ENCODE assay signal across 3 cellular contexts in the genomic region with DNA sequence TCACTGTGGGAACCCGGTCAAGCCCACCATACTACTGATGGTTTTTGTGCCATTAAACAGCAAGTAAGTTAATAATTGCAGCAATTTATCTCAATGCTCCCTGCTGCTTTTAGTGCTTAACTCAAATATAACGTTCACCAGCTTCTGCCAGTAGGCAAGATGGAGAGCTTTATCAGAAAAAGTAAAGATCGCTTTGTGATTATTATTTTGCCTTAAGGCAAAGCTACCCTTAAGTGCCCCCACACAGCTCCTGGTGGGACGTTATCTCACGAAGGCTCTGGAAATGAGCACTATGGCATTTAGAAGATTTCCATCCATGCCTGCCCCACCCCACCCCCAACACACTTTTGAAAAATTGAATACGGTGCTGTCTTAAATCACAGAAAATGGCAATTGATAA.
"Had no signal": no experiment of that assay in that cellular context is flagged by ENCODE, and none has a peak within 500 bp of the region (broad histone marks: within the 10 kb centered on the region; RNA-seq: fewer than 3 reads in every experiment).

No MANE protein-coding gene starts in this region.

- H3K4me3 ChIP-seq: GM12878 had no signal

- DNase-seq: GDM1, GF-D8 had no signal

- ATAC-seq: GM12878 had no signal
